7 cellular contexts compared by ENCODE assay signal in genomic region chr14:96584907-96585671, GRCh38.
"Had no signal": no experiment of that assay in that cellular context is flagged by ENCODE, and none has a peak within 500 bp of the region (broad histone marks: within the 10 kb centered on the region; RNA-seq: fewer than 3 reads in every experiment).

No MANE protein-coding gene starts in this region.

- H3K27me3 ChIP-seq: ovary, thyroid gland had no signal

- H3K4me1 ChIP-seq: thyroid gland had no signal

- H3K36me3 Mint-ChIP-seq: activated naive CD4-positive, alpha-beta T cell treated with anti-CD3 and anti-CD28 coated beads, Interleukin-2, amount 10 ng/mL, durations not matched to agents 7 days and 5 days had no signal

- H3K4me1 Mint-ChIP-seq: activated naive CD4-positive, alpha-beta T cell treated with anti-CD3 and anti-CD28 coated beads, Interleukin-2, amount 10 ng/mL, durations not matched to agents 7 days and 5 days had no signal

- H3K9me3 ChIP-seq: ovary, thyroid gland had no signal

- H3K36me3 ChIP-seq: ovary, thyroid gland had no signal

- H3K27ac ChIP-seq: ovary, thyroid gland had no signal

- H3K27ac Mint-ChIP-seq: activated B cell treated with CpG ODN at 0.5 μM for 24 hours; activated naive CD4-positive, alpha-beta T cell treated with anti-CD3 and anti-CD28 coated beads, Interleukin-2, amount 10 ng/mL, durations not matched to agents 7 days and 5 days; stimulated activated naive B cell treated with anti-CD40 and anti-IgM and Interleukin-4, amounts not matched to agents 10 μg/mL and 1 μg/mL and 100 μg/mL, for 72 hours had no signal

- DNase-seq: activated B cell treated with CpG ODN at 0.5 μM for 24 hours; ovary; stimulated activated naive B cell treated with anti-CD40 and anti-IgM and Interleukin-4, amounts not matched to agents 10 μg/mL and 1 μg/mL and 100 μg/mL, for 72 hours had no signal

- H3K9me3 Mint-ChIP-seq: activated B cell treated with CpG ODN at 0.5 μM for 24 hours; activated naive CD4-positive, alpha-beta T cell treated with anti-CD3 and anti-CD28 coated beads, Interleukin-2, amount 10 ng/mL, durations not matched to agents 7 days and 5 days; neural crest cell; stimulated activated naive B cell treated with anti-CD40 and anti-IgM and Interleukin-4, amounts not matched to agents 10 μg/mL and 1 μg/mL and 100 μg/mL, for 72 hours had no signal

- H3K4me3 ChIP-seq: dorsolateral prefrontal cortex, ovary, thyroid gland had no signal

- H3K4me3 Mint-ChIP-seq: activated B cell treated with CpG ODN at 0.5 μM for 24 hours; activated naive CD4-positive, alpha-beta T cell treated with anti-CD3 and anti-CD28 coated beads, Interleukin-2, amount 10 ng/mL, durations not matched to agents 7 days and 5 days; stimulated activated naive B cell treated with anti-CD40 and anti-IgM and Interleukin-4, amounts not matched to agents 10 μg/mL and 1 μg/mL and 100 μg/mL, for 72 hours had no signal
